21 cellular contexts compared by ENCODE assay signal in genomic region chr16:19817122-19817521, GRCh38.
"Had no signal": no experiment of that assay in that cellular context is flagged by ENCODE, and none has a peak within 500 bp of the region (broad histone marks: within the 10 kb centered on the region; RNA-seq: fewer than 3 reads in every experiment).

No MANE protein-coding gene starts in this region.

- H3K27ac ChIP-seq: foreskin keratinocyte, neutrophil, parathyroid adenoma, upper lobe of right lung had no signal

- H3K9me3 Mint-ChIP-seq: activated naive CD4-positive, alpha-beta T cell treated with anti-CD3 and anti-CD28 coated beads, Interleukin-2, amount 50 U/mL, for 24 hours had no signal

- H3K36me3 Mint-ChIP-seq: activated naive CD4-positive, alpha-beta T cell treated with anti-CD3 and anti-CD28 coated beads, Interleukin-2, amount 50 U/mL, for 24 hours had no signal

- H3K27me3 Mint-ChIP-seq: activated naive CD4-positive, alpha-beta T cell treated with anti-CD3 and anti-CD28 coated beads, Interleukin-2, amount 50 U/mL, for 24 hours; dendritic cell treated with granulocyte-macrophage colony-stimulating factor and Interleukin-4, amounts not matched to agents 40 ng/mL and 50 ng/mL, for 4 days had no signal

- H3K27ac Mint-ChIP-seq: activated naive CD4-positive, alpha-beta T cell treated with anti-CD3 and anti-CD28 coated beads, Interleukin-2, amount 50 U/mL, for 24 hours; dendritic cell treated with granulocyte-macrophage colony-stimulating factor and Interleukin-4, amounts not matched to agents 40 ng/mL and 50 ng/mL, for 4 days; naive B cell had no signal

- H3K4me1 ChIP-seq: foreskin keratinocyte, parathyroid adenoma, upper lobe of right lung had no signal

- H3K9ac ChIP-seq: parathyroid adenoma had no signal

- H3K79me2 ChIP-seq: parathyroid adenoma had no signal

- DNase-seq: activated gamma-delta T cell treated with Interleukin-2 at 50 U/mL for 16 hours; activated T-cell treated with anti-CD3 and anti-CD28 coated beads, Interleukin-2, amount 50 U/mL, for 1 hour; anterior cingulate cortex; effector CD4-positive, alpha-beta T cell; erythroblast; foreskin keratinocyte; hypothalamus; left cardiac atrium; mesenchymal stem cell; naive B cell; stimulated activated CD4-positive, alpha-beta T cell treated with anti-CD3 and anti-CD28 coated beads, Interleukin-2, amount 100 ng/mL, for 48 hours; stimulated activated CD8-positive, alpha-beta memory T cell treated with anti-CD3 and anti-CD28 coated beads, Interleukin-4, amount 100 ng/mL, for 48 hours; stimulated activated naive CD4-positive, alpha-beta T cell treated with Interleukin-2 at 50 U/mL for 16 hours; T-helper 9 cell; upper lobe of right lung had no signal

- H3K27me3 ChIP-seq: foreskin keratinocyte, neutrophil, upper lobe of right lung had no signal

- H3K9me3 ChIP-seq: neutrophil, upper lobe of right lung had no signal

- ATAC-seq: foreskin keratinocyte, left cardiac atrium, sciatic nerve, upper lobe of right lung had no signal

- H3K4me1 Mint-ChIP-seq: activated naive CD4-positive, alpha-beta T cell treated with anti-CD3 and anti-CD28 coated beads, Interleukin-2, amount 50 U/mL, for 24 hours; naive B cell had no signal

- H2AFZ ChIP-seq: parathyroid adenoma had no signal

- H3K36me3 ChIP-seq: neutrophil, upper lobe of right lung had no signal

- H3K4me3 ChIP-seq: upper lobe of right lung had no signal

- H3K4me3 Mint-ChIP-seq: activated naive CD4-positive, alpha-beta T cell treated with anti-CD3 and anti-CD28 coated beads, Interleukin-2, amount 50 U/mL, for 24 hours; brain; dendritic cell treated with granulocyte-macrophage colony-stimulating factor and Interleukin-4, amounts not matched to agents 40 ng/mL and 50 ng/mL, for 4 days; naive B cell had no signal
